In genomic region chr10:15020966-15021365, GRCh38 we compare ENCODE assay signal across 7 cellular contexts. TPM values are rescaled to one million over a fixed set of nuclear protein-coding genes. Genes with fewer than 3 reads are reported as not detected.
"Had no signal": no experiment of that assay in that cellular context is flagged by ENCODE, and none has a peak within 500 bp of the region (broad histone marks: within the 10 kb centered on the region; RNA-seq: fewer than 3 reads in every experiment).

No MANE protein-coding gene starts in this region.

RNA-seq across cellular contexts. Expression of gene OLAH, which starts 22.8 kb away (rescaled TPM):
- total RNA-seq: activated T-cell treated with anti-CD3 and anti-CD28 coated beads, Interleukin-2, amount 50 U/mL, for 4 hours; cerebellum; endodermal cell; foreskin keratinocyte; left lobe of liver; mucosa of gallbladder; transverse colon had no signal
